ENCODE assay signal across 8 cellular contexts in the genomic region with DNA sequence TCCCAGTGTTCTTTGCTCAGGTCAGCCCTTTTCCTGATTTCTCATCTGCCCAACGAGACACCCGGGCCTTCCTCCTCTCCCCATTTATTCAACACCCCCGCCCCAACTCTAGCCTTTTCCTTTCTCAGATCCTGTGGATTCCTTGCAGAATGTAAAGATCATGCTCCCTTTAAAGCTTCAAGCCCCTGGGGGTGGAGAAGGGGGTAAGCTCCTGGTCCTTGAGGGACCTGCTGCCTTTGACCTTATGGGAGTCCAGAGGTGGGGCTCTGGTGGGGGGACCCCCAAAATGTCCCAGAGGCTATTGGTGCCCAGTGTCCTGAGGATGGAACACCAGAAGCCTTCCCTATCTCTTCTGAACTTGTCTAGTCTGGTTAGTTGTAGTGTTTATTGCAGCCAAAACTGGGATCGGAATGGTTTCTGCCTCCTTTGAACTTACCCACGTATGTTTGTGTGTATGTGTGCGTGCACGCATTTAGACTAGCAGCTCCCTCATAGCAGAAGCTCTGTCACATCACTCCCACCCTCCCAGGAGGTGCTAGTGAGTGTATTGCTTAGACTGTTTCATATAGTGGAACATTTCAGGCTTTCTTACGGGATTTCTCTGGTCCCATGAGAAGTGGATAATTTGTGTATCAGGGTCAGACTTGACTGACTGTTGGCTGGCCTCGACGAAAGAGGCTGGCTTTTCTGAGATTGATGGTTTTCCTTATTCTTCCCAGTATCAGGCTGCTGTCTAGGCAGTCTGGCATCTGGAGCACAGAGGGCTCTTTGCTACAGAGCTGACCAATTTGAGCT. TPM values are rescaled to one million over a fixed set of nuclear protein-coding genes. Genes with fewer than 3 reads are reported as not detected.
DNase-seq lines count a peak whose midpoint lies in the region; ATAC-seq and TF ChIP-seq lines count a peak whose summit lies in the region.

No MANE protein-coding gene starts in this region.

- H3K4me1 ChIP-seq in Panc1 (ENCODE audit: control insufficient read depth, insufficient read depth, low read length) (peaks cover 10% of the 10 kb centered on the region), duodenal mucosa (ENCODE audit: control insufficient read depth in 1 of 2, insufficient read depth in 2 of 2, low read length in 2 of 2) (peaks cover 20 to 28% of the 10 kb centered on the region in 2 donors)

- in situ Hi-C loops in Panc1 (cut with HindIII; ENCODE audit: low pct_unique_long_range_greater_than_20kb, low sequenced_read_pairs): no loop called here

- H3K27me3 ChIP-seq in Panc1 (ENCODE audit: control insufficient read depth, insufficient read depth, low read length) (no peaks in the 10 kb centered on the region), duodenal mucosa (ENCODE audit: control insufficient read depth in 1 of 2, insufficient read depth in 2 of 2, low read length in 2 of 2) (no peaks in the 10 kb centered on the region), neural cell (ENCODE audit: insufficient read depth, low read depth, low read length) (peaks cover 16% of the 10 kb centered on the region)

- H3K36me3 ChIP-seq in Panc1 (ENCODE audit: control insufficient read depth, insufficient read depth, low read length) (no peaks in the 10 kb centered on the region), duodenal mucosa (ENCODE audit: control insufficient read depth in 1 of 2, insufficient read depth in 2 of 2, low read length in 2 of 2) (no peaks in the 10 kb centered on the region), neural cell (ENCODE audit: insufficient read depth, low read length) (no peaks in the 10 kb centered on the region)

- no peak for TF ChIP-seq CTCF in Panc1 (IDR thresholded peaks at IDR 0.05)
- TF ChIP-seq CTCF in neural cell (IDR thresholded peaks at IDR 0.05; ENCODE audit: poor library complexity, severe bottlenecking): no peak

- H3K9me3 ChIP-seq in Panc1 (ENCODE audit: control insufficient read depth, insufficient read depth, low read depth, low read length) (no peaks in the 10 kb centered on the region), duodenal mucosa (ENCODE audit: control insufficient read depth in 1 of 2, low read length in 2 of 2) (no peaks in the 10 kb centered on the region), neural cell (ENCODE audit: low read length) (no peaks in the 10 kb centered on the region)

- H4K20me1 ChIP-seq in neural cell (ENCODE audit: insufficient read depth): no peaks in the 10 kb centered on the region

- no peaks in the 10 kb centered on the region for H3F3A ChIP-seq in neural cell (ENCODE audit: insufficient read depth, low read length, poor library complexity, severe bottlenecking)

- DNase-seq in Daoy (ENCODE audit: low read depth): peak; percentile 29
- DNase-seq in Panc1 (ENCODE audit: low read depth, low spot score): no peak
- no peak for DNase-seq in NCI-H1694 (lab: John Stamatoyannopoulos, UW)
- no peak for DNase-seq in 8988T
- DNase-seq in NCI-H1092 treated with DMSO at 0.1 percent for 48 hours (lab: John Stamatoyannopoulos, UW): no peak

- TF ChIP-seq RAD21 in neural cell (conservative IDR thresholded peaks at IDR 0.05): no peak

- intact Hi-C loops in Panc1 (cut with micrococcal nuclease; ENCODE audit: unreplicated experiment): no loop called here

- H2AFZ ChIP-seq in neural cell (ENCODE audit: low read depth, low read length): no peak overlapping the region

- H3K79me2 ChIP-seq in neural cell (replicated peaks; ENCODE audit: insufficient read depth, low read length): no peaks in the 10 kb centered on the region

- no peak for TF ChIP-seq EP300 in neural cell (conservative IDR thresholded peaks at IDR 0.05; ENCODE audit: poor library complexity, severe bottlenecking)

- 0 out of 2 replicates have a peak overlapping the region, but pooled peaks have one; percentile 20 for H3K27ac ChIP-seq in Panc1 (ENCODE audit: low read length)
- no peak overlapping the region for H3K27ac ChIP-seq in duodenal mucosa (ENCODE audit: low read depth, low read length)
- H3K27ac ChIP-seq in neural cell (ENCODE audit: low read length): no peak overlapping the region

- H3K9ac ChIP-seq in duodenal mucosa (ENCODE audit: low read depth in 1 of 2, low read length in 2 of 2): peak overlapping the region; percentile 22 to 70
- no peak overlapping the region for H3K9ac ChIP-seq in neural cell (ENCODE audit: low read length)

- H3K4me2 ChIP-seq in neural cell (ENCODE audit: low read length): no peak overlapping the region

- ATAC-seq in Panc1 (no peak), HG03460 (IDR thresholded peaks at IDR 0.05; ENCODE audit: unreplicated experiment) (no peak)

- BruUV-seq in Panc1 (replicated peaks; lab: Mats Ljungman, UMichigan): no TSS peak

- H3K4me3 ChIP-seq in Panc1 (ENCODE audit: low read depth in 2 of 2, low read length in 2 of 2) (peak overlapping the region; percentile 80 to 94), duodenal mucosa (ENCODE audit: low read depth in 1 of 2, low read length in 2 of 2) (peak overlapping the region; percentile 74 to 92), neural cell (ENCODE audit: low read length) (peak overlapping the region; percentile 75)

- POLR2A ChIA-PET in Panc1 (lab: Charles Lee): no interaction called here

- no peaks in the 10 kb centered on the region for H3K9me2 ChIP-seq in neural cell (ENCODE audit: insufficient read depth, low read length)

- CTCF ChIA-PET in Panc1 (lab: Charles Lee): interaction anchor here (0.6 kb wide), 1 partner anchor 368 kb away, joined by 3 read pairs; no protein-coding TSS in a partner anchor

TF ChIP-seq in neural cell, 6 proteins besides CTCF, POLR2A, EP300 and RAD21:
- TF ChIP-seq TAF1 (IDR thresholded peaks at IDR 0.05; ENCODE audit: low read depth) (no peak), EZH2 (IDR thresholded peaks at IDR 0.05; ENCODE audit: borderline replicate concordance, insufficient read depth, low read length, poor library complexity, severe bottlenecking) (no peak), MXI1 (conservative IDR thresholded peaks at IDR 0.05; ENCODE audit: poor library complexity, severe bottlenecking) (no peak), SMC3 (conservative IDR thresholded peaks at IDR 0.05; ENCODE audit: poor library complexity) (no peak), POLR2AphosphoS5 (IDR thresholded peaks at IDR 0.05) (no peak)
- TF ChIP-seq, protein P1, sequence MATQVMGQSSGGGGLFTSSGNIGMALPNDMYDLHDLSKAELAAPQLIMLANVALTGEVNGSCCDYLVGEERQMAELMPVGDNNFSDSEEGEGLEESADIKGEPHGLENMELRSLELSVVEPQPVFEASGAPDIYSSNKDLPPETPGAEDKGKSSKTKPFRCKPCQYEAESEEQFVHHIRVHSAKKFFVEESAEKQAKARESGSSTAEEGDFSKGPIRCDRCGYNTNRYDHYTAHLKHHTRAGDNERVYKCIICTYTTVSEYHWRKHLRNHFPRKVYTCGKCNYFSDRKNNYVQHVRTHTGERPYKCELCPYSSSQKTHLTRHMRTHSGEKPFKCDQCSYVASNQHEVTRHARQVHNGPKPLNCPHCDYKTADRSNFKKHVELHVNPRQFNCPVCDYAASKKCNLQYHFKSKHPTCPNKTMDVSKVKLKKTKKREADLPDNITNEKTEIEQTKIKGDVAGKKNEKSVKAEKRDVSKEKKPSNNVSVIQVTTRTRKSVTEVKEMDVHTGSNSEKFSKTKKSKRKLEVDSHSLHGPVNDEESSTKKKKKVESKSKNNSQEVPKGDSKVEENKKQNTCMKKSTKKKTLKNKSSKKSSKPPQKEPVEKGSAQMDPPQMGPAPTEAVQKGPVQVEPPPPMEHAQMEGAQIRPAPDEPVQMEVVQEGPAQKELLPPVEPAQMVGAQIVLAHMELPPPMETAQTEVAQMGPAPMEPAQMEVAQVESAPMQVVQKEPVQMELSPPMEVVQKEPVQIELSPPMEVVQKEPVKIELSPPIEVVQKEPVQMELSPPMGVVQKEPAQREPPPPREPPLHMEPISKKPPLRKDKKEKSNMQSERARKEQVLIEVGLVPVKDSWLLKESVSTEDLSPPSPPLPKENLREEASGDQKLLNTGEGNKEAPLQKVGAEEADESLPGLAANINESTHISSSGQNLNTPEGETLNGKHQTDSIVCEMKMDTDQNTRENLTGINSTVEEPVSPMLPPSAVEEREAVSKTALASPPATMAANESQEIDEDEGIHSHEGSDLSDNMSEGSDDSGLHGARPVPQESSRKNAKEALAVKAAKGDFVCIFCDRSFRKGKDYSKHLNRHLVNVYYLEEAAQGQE (IDR thresholded peaks at IDR 0.05; ENCODE audit: borderline replicate concordance): no peak

RNA-seq across cellular contexts. Expression of a gene that starts 1.1 kb away (rescaled TPM):
- 31.2 and 44.7 TPM in 2 replicates for total RNA-seq in Daoy (2014; rRNA removed; shearing (Covaris generic))
- 50.5 TPM for total RNA-seq in Panc1 (2021; ENCODE audit: unreplicated experiment)
- 44.0 TPM for polyA plus RNA-seq in Panc1 (2012; ENCODE audit: insufficient read length)
- polyA plus RNA-seq in neural cell: 2.9 and 3.1 TPM in 2 replicates
- polyA minus RNA-seq in neural cell: 6.1 and 7.1 TPM in 2 replicates
